Comparison of ENCODE assay signal across 8 cellular contexts in genomic region chr19:39407644-39408391, GRCh38. TPM values are rescaled to one million over a fixed set of nuclear protein-coding genes. Genes with fewer than 3 reads are reported as not detected.
DNase-seq lines count a peak whose midpoint lies in the region; TF ChIP-seq lines count a peak whose summit lies in the region.

No MANE protein-coding gene starts in this region.

- H3K9me3 ChIP-seq in osteoblast (ENCODE audit: low read depth, low read length) = no peaks in the 10 kb centered on the region

- in situ Hi-C loops in KBM-7 (cut with MboI; ENCODE audit: low pct_unique_long_range_greater_than_20kb, low sequenced_read_pairs) = no loop called here

- TF ChIP-seq CTCF in fibroblast of pulmonary artery (IDR thresholded peaks at IDR 0.05; ENCODE audit: low read length, missing control alignments) (no peak), osteoblast (IDR thresholded peaks at IDR 0.05; ENCODE audit: extremely low read depth, low read depth, low read length) (no peak)

- H3K4me3 ChIP-seq in ACC112 (ENCODE audit: low read depth, low read length) (peak overlapping the region; percentile 82), fibroblast of pulmonary artery (replicated peaks; ENCODE audit: low read depth, low read length) (peak overlapping the region; percentile 81), osteoblast (ENCODE audit: insufficient read depth, low read length) (peak overlapping the region; percentile 83)

- H3K36me3 ChIP-seq in ACC112 (ENCODE audit: insufficient read depth, low read length) (peaks cover 17% of the 10 kb centered on the region; the same call in 1 of the 2 replicates), osteoblast (ENCODE audit: insufficient read depth, low read length) (peaks cover 13% of the 10 kb centered on the region)

- no peak overlapping the region for H2AFZ ChIP-seq in ACC112 (ENCODE audit: low read length, unreplicated experiment)
- no peak overlapping the region for H2AFZ ChIP-seq in osteoblast (ENCODE audit: low read length)

- peak overlapping the region; percentile 96 for H3K4me2 ChIP-seq in osteoblast (ENCODE audit: insufficient read depth, low read length)

- H3K4me1 ChIP-seq in ACC112 (ENCODE audit: control insufficient read depth, insufficient read depth, low read length, unreplicated experiment) (peaks cover 19% of the 10 kb centered on the region), osteoblast (ENCODE audit: insufficient read depth, low read length) (peaks cover 31% of the 10 kb centered on the region)

- DNase-seq in KBM-7 = peak; percentile 20
- DNase-seq in activated T-helper 1 cell treated with Interleukin-2 at 50 U/mL for 16 hours (ENCODE audit: low read depth) = peak; percentile 73
- peak; percentile 38 for DNase-seq in fibroblast of pulmonary artery (ENCODE audit: low read depth)
- DNase-seq in osteoblast (ENCODE audit: insufficient read length, low spot score, missing footprints) = peak; percentile 93
- no peak for DNase-seq in GM19238 (ENCODE audit: insufficient read length, low spot score)
- no peak for DNase-seq in NCI-H1417 treated with DMSO at 0.1 percent for 48 hours (lab: John Stamatoyannopoulos, UW)
- no peak for DNase-seq in NCI-H510A treated with DMSO at 0.1 percent for 48 hours (lab: John Stamatoyannopoulos, UW)

- H4K20me1 ChIP-seq in osteoblast (ENCODE audit: insufficient read depth, low read length) = peaks cover 28% of the 10 kb centered on the region

- peak overlapping the region; percentile 98 for H3K27ac ChIP-seq in ACC112 (ENCODE audit: low read depth, low read length)
- H3K27ac ChIP-seq in osteoblast (ENCODE audit: low read depth, low read length) = peak overlapping the region; percentile 84

- no peaks in the 10 kb centered on the region for H3K27me3 ChIP-seq in ACC112 (ENCODE audit: insufficient read depth, low read length)
- H3K27me3 ChIP-seq in osteoblast (ENCODE audit: insufficient read depth, low read length) = no peaks in the 10 kb centered on the region

- H3K79me2 ChIP-seq in ACC112 (ENCODE audit: control insufficient read depth, insufficient read depth, low read length, unreplicated experiment) = peaks cover 27% of the 10 kb centered on the region
- H3K79me2 ChIP-seq in osteoblast (ENCODE audit: insufficient read depth, low read length) = peaks cover 26% of the 10 kb centered on the region

RNA-seq across cellular contexts. Expression of gene ZFP36, which starts 1.2 kb away (rescaled TPM):
- total RNA-seq in osteoblast = 6.2 and 6.5 TPM in 2 replicates

RNA-seq across cellular contexts. Expression of gene PLEKHG2, which starts 4.7 kb away (rescaled TPM):
- total RNA-seq in osteoblast = 21.4 and 21.5 TPM in 2 replicates

RNA-seq across cellular contexts. Expression of gene MED29, which starts 16.6 kb away (rescaled TPM):
- 19.9 and 23.0 TPM in 2 replicates for total RNA-seq in osteoblast

RNA-seq across cellular contexts. Expression of gene PAF1, which starts 16.9 kb away (rescaled TPM):
- 29.3 and 29.8 TPM in 2 replicates for total RNA-seq in osteoblast

RNA-seq across cellular contexts. Expression of gene RPS16, which starts 27.9 kb away (rescaled TPM):
- total RNA-seq in osteoblast = 44.9 and 56.0 TPM in 2 replicates

Comparison
In these comparisons a context has a peak if more than half of its experiments do, and no peak if none do; other contexts are left out.
1. DNase-seq: peak in KBM-7 (single experiment), activated T-helper 1 cell treated with Interleukin-2 at 50 U/mL for 16 hours (single experiment), fibroblast of pulmonary artery (single experiment) and osteoblast (single experiment); none in GM19238 (single experiment), NCI-H1417 treated with DMSO at 0.1 percent for 48 hours (single experiment) and NCI-H510A treated with DMSO at 0.1 percent for 48 hours (single experiment).
2. Peak in every context shown above with its lines, with median percentiles within 50 percentile points of each other: H3K4me3 ChIP-seq.